25 cellular contexts compared by ENCODE assay signal in genomic region chr11:129804012-129804411, GRCh38. TPM values are rescaled to one million over a fixed set of nuclear protein-coding genes. Genes with fewer than 3 reads are reported as not detected.
DNase-seq lines count a peak whose midpoint lies in the region; ATAC-seq and TF ChIP-seq lines count a peak whose summit lies in the region.
"Had no signal": no experiment of that assay in that cellular context is flagged by ENCODE, and none has a peak within 500 bp of the region (broad histone marks: within the 10 kb centered on the region; RNA-seq: fewer than 3 reads in every experiment).

No MANE protein-coding gene starts in this region.

- H3K9me3 Mint-ChIP-seq in activated CD8-positive, alpha-beta T cell treated with anti-CD3 and anti-CD28 coated beads, Interleukin-2, amount 10 ng/mL, durations not matched to agents 7 days and 5 days (ENCODE audit: insufficient read depth) = peaks cover 22% of the 10 kb centered on the region
- H3K9me3 Mint-ChIP-seq in activated CD8-positive, alpha-beta T cell treated with anti-CD3 and anti-CD28 coated beads for 36 hours = peaks cover 7% of the 10 kb centered on the region
- H3K9me3 Mint-ChIP-seq in CD4-positive, CD25-positive, alpha-beta regulatory T cell = peaks cover 0 to 9% (median 4%) of the 10 kb centered on the region in 7 donors
- H3K9me3 Mint-ChIP-seq in activated T-helper 1 cell treated with anti-CD3 and anti-CD28 coated beads, Interleukin-12 subunit alpha, Interleukin-12 subunit beta, Interleukin-2, Interleukin-4 antibody, amounts not matched to agents 30 ng/mL and 10 ng/mL and 1 ng/mL, durations not matched to agents 14 hours and 24 hours and 36 hours = peaks cover 16% of the 10 kb centered on the region

- no peak for ATAC-seq in activated CD8-positive, alpha-beta T cell treated with anti-CD3 and anti-CD28 coated beads, Interleukin-2, amount 10 ng/mL, durations not matched to agents 7 days and 5 days
- no peak for ATAC-seq in activated CD8-positive, alpha-beta T cell treated with anti-CD3 and anti-CD28 coated beads for 36 hours
- peak; percentile 57 to 66 for ATAC-seq in CD4-positive, CD25-positive, alpha-beta regulatory T cell (ENCODE audit: low read depth in 2 of 2)
- ATAC-seq in foreskin keratinocyte (peak; percentile 11), HG02840 (IDR thresholded peaks at IDR 0.05; ENCODE audit: low FRiP score, unreplicated experiment) (no peak), HG02852 (IDR thresholded peaks at IDR 0.05; ENCODE audit: unreplicated experiment) (no peak)
- ATAC-seq: activated CD8-positive, alpha-beta memory T cell treated with anti-CD3 and anti-CD28 coated beads, Interleukin-2, amount 10 ng/mL, durations not matched to agents 7 days and 5 days; left lobe of liver had no signal

- no peak for TF ChIP-seq CTCF in activated CD8-positive, alpha-beta T cell treated with anti-CD3 and anti-CD28 coated beads for 36 hours (IDR thresholded peaks at IDR 0.05)
- TF ChIP-seq CTCF in foreskin keratinocyte (conservative IDR thresholded peaks at IDR 0.05) = no peak

- no peaks in the 10 kb centered on the region for H3K27me3 ChIP-seq in CD4-positive, CD25-positive, alpha-beta regulatory T cell (ENCODE audit: control insufficient read depth, insufficient read depth, low read length)
- no peaks in the 10 kb centered on the region for H3K27me3 ChIP-seq in foreskin keratinocyte
- H3K27me3 ChIP-seq: adrenal gland had no signal

- H3K4me1 ChIP-seq in CD4-positive, CD25-positive, alpha-beta regulatory T cell (ENCODE audit: control insufficient read depth, insufficient read depth, low read length, poor library complexity, severe bottlenecking) = no peaks in the 10 kb centered on the region
- peaks cover 5% of the 10 kb centered on the region for H3K4me1 ChIP-seq in foreskin keratinocyte
- H3K4me1 ChIP-seq: adrenal gland, esophagus muscularis mucosa, prostate gland had no signal

- H3K27ac Mint-ChIP-seq in activated CD8-positive, alpha-beta T cell treated with anti-CD3 and anti-CD28 coated beads, Interleukin-2, amount 10 ng/mL, durations not matched to agents 7 days and 5 days = peak overlapping the region; percentile 37
- H3K27ac Mint-ChIP-seq in activated CD8-positive, alpha-beta T cell treated with anti-CD3 and anti-CD28 coated beads for 36 hours = no peak overlapping the region
- peak overlapping the region; percentile 78 to 95 (median 94) for H3K27ac Mint-ChIP-seq in CD4-positive, CD25-positive, alpha-beta regulatory T cell
- no peak overlapping the region for H3K27ac Mint-ChIP-seq in activated T-helper 1 cell treated with anti-CD3 and anti-CD28 coated beads, Interleukin-12 subunit alpha, Interleukin-12 subunit beta, Interleukin-2, Interleukin-4 antibody, amounts not matched to agents 30 ng/mL and 10 ng/mL and 1 ng/mL, durations not matched to agents 14 hours and 24 hours and 36 hours
- H3K27ac Mint-ChIP-seq: activated CD8-positive, alpha-beta memory T cell treated with anti-CD3 and anti-CD28 coated beads, Interleukin-2, amount 10 ng/mL, durations not matched to agents 7 days and 5 days; CD14-positive monocyte had no signal

- H3K27me3 Mint-ChIP-seq in activated CD8-positive, alpha-beta T cell treated with anti-CD3 and anti-CD28 coated beads, Interleukin-2, amount 10 ng/mL, durations not matched to agents 7 days and 5 days (ENCODE audit: low read depth) = peaks cover 67% of the 10 kb centered on the region
- H3K27me3 Mint-ChIP-seq in activated CD8-positive, alpha-beta T cell treated with anti-CD3 and anti-CD28 coated beads for 36 hours = peaks cover 5% of the 10 kb centered on the region
- H3K27me3 Mint-ChIP-seq in CD4-positive, CD25-positive, alpha-beta regulatory T cell = peaks cover 13% of the 10 kb centered on the region
- H3K27me3 Mint-ChIP-seq in activated T-helper 1 cell treated with anti-CD3 and anti-CD28 coated beads, Interleukin-12 subunit alpha, Interleukin-12 subunit beta, Interleukin-2, Interleukin-4 antibody, amounts not matched to agents 30 ng/mL and 10 ng/mL and 1 ng/mL, durations not matched to agents 14 hours and 24 hours and 36 hours (ENCODE audit: insufficient read depth) = peaks cover 15% of the 10 kb centered on the region

- H3K9me3 ChIP-seq in CD4-positive, CD25-positive, alpha-beta regulatory T cell (ENCODE audit: control insufficient read depth in 2 of 2, low read length in 2 of 2) = peaks cover 0 to 3% of the 10 kb centered on the region in 2 experiments
- H3K9me3 ChIP-seq: adrenal gland, prostate gland had no signal

- DNase-seq in activated CD8-positive, alpha-beta T cell treated with anti-CD3 and anti-CD28 coated beads, Interleukin-2, amount 10 ng/mL, durations not matched to agents 7 days and 5 days = peak; percentile 23
- DNase-seq in activated CD8-positive, alpha-beta T cell treated with anti-CD3 and anti-CD28 coated beads for 36 hours = no peak
- peak in 2 of 3 donors; percentile 44 to 64 for DNase-seq in CD4-positive, CD25-positive, alpha-beta regulatory T cell
- no peak for DNase-seq in activated T-helper 1 cell treated with anti-CD3 and anti-CD28 coated beads, Interleukin-12 subunit alpha, Interleukin-12 subunit beta, Interleukin-2, Interleukin-4 antibody, amounts not matched to agents 30 ng/mL and 10 ng/mL and 1 ng/mL, durations not matched to agents 14 hours and 24 hours and 36 hours (ENCODE audit: low spot score)
- DNase-seq in foreskin keratinocyte (no peak), mesenteric fat pad (ENCODE audit: low spot score) (no peak)
- DNase-seq: activated CD8-positive, alpha-beta memory T cell treated with anti-CD3 and anti-CD28 coated beads, Interleukin-2, amount 10 ng/mL, durations not matched to agents 7 days and 5 days; adrenal gland; DMS79 treated with DMSO at 0.1 percent for 48 hours; dorsolateral prefrontal cortex; IMR-90; midbrain; NCI-H774; SHP77 treated with DMSO at 0.1 percent for 48 hours; stimulated activated CD4-positive, alpha-beta T cell treated with anti-CD3 and anti-CD28 coated beads, Interleukin-2, amount 100 ng/mL, for 24 hours had no signal

- CTCF ChIA-PET in activated CD8-positive, alpha-beta T cell treated with anti-CD3 and anti-CD28 coated beads, Interleukin-2, amount 10 ng/mL, durations not matched to agents 7 days and 5 days (lab: Charles Lee) = interaction anchor here (1.4 kb wide), 1 partner anchor 49 kb away, joined by 4 read pairs; no protein-coding TSS in a partner anchor
- CTCF ChIA-PET in activated CD8-positive, alpha-beta T cell treated with anti-CD3 and anti-CD28 coated beads for 36 hours (lab: Charles Lee) = interaction anchor here (1.5 kb wide), 1 partner anchor 77 kb away, joined by 4 read pairs; no protein-coding TSS in a partner anchor

- intact Hi-C loops in activated CD8-positive, alpha-beta T cell treated with anti-CD3 and anti-CD28 coated beads for 36 hours (cut with micrococcal nuclease) = no loop called here
- intact Hi-C loops in activated T-helper 1 cell treated with anti-CD3 and anti-CD28 coated beads, Interleukin-12 subunit alpha, Interleukin-12 subunit beta, Interleukin-2, Interleukin-4 antibody, amounts not matched to agents 30 ng/mL and 10 ng/mL and 1 ng/mL, durations not matched to agents 14 hours and 24 hours and 36 hours (cut with micrococcal nuclease) = no loop called here

- POLR2A ChIA-PET in activated CD8-positive, alpha-beta T cell treated with anti-CD3 and anti-CD28 coated beads, Interleukin-2, amount 10 ng/mL, durations not matched to agents 7 days and 5 days (lab: Charles Lee) = no interaction called here
- POLR2A ChIA-PET in activated CD8-positive, alpha-beta T cell treated with anti-CD3 and anti-CD28 coated beads for 36 hours (lab: Charles Lee) = no interaction called here

- no peak overlapping the region for H3K4me3 ChIP-seq in CD4-positive, CD25-positive, alpha-beta regulatory T cell (ENCODE audit: low read depth, low read length)
- H3K4me3 ChIP-seq: adrenal gland, dorsolateral prefrontal cortex, esophagus muscularis mucosa, prostate gland had no signal

- H3K36me3 Mint-ChIP-seq in activated CD8-positive, alpha-beta T cell treated with anti-CD3 and anti-CD28 coated beads, Interleukin-2, amount 10 ng/mL, durations not matched to agents 7 days and 5 days (ENCODE audit: low read depth) = peaks cover 10% of the 10 kb centered on the region
- no peaks in the 10 kb centered on the region for H3K36me3 Mint-ChIP-seq in activated CD8-positive, alpha-beta T cell treated with anti-CD3 and anti-CD28 coated beads for 36 hours (ENCODE audit: low read depth)
- H3K36me3 Mint-ChIP-seq in CD4-positive, CD25-positive, alpha-beta regulatory T cell = no peaks in the 10 kb centered on the region
- peaks cover 4% of the 10 kb centered on the region for H3K36me3 Mint-ChIP-seq in activated T-helper 1 cell treated with anti-CD3 and anti-CD28 coated beads, Interleukin-12 subunit alpha, Interleukin-12 subunit beta, Interleukin-2, Interleukin-4 antibody, amounts not matched to agents 30 ng/mL and 10 ng/mL and 1 ng/mL, durations not matched to agents 14 hours and 24 hours and 36 hours (ENCODE audit: low read depth)
- H3K36me3 Mint-ChIP-seq: activated CD8-positive, alpha-beta memory T cell treated with anti-CD3 and anti-CD28 coated beads, Interleukin-2, amount 10 ng/mL, durations not matched to agents 7 days and 5 days; CD14-positive monocyte had no signal

- H3K36me3 ChIP-seq in CD4-positive, CD25-positive, alpha-beta regulatory T cell (ENCODE audit: control insufficient read depth, insufficient read depth, low read length) = no peaks in the 10 kb centered on the region
- H3K36me3 ChIP-seq: adrenal gland, esophagus muscularis mucosa, prostate gland, WERI-Rb-1 had no signal

- H3K27ac ChIP-seq in CD4-positive, CD25-positive, alpha-beta regulatory T cell (ENCODE audit: insufficient read depth, low read length, poor library complexity, severe bottlenecking) = no peak overlapping the region
- H3K27ac ChIP-seq in foreskin keratinocyte = no peak overlapping the region
- H3K27ac ChIP-seq: adrenal gland, dorsolateral prefrontal cortex, esophagus muscularis mucosa, HL-60, prostate gland, WERI-Rb-1 had no signal

- peak overlapping the region; percentile 24 for H3K4me3 Mint-ChIP-seq in activated CD8-positive, alpha-beta T cell treated with anti-CD3 and anti-CD28 coated beads, Interleukin-2, amount 10 ng/mL, durations not matched to agents 7 days and 5 days
- no peak overlapping the region for H3K4me3 Mint-ChIP-seq in activated CD8-positive, alpha-beta T cell treated with anti-CD3 and anti-CD28 coated beads for 36 hours
- peak overlapping the region in 2 of 4 donors; percentile 49 to 65 for H3K4me3 Mint-ChIP-seq in CD4-positive, CD25-positive, alpha-beta regulatory T cell
- H3K4me3 Mint-ChIP-seq in activated T-helper 1 cell treated with anti-CD3 and anti-CD28 coated beads, Interleukin-12 subunit alpha, Interleukin-12 subunit beta, Interleukin-2, Interleukin-4 antibody, amounts not matched to agents 30 ng/mL and 10 ng/mL and 1 ng/mL, durations not matched to agents 14 hours and 24 hours and 36 hours = peak overlapping the region; percentile 4
- H3K4me3 Mint-ChIP-seq: activated CD8-positive, alpha-beta memory T cell treated with anti-CD3 and anti-CD28 coated beads, Interleukin-2, amount 10 ng/mL, durations not matched to agents 7 days and 5 days had no signal

- peaks cover 18% of the 10 kb centered on the region for H3K4me1 Mint-ChIP-seq in activated CD8-positive, alpha-beta T cell treated with anti-CD3 and anti-CD28 coated beads, Interleukin-2, amount 10 ng/mL, durations not matched to agents 7 days and 5 days (ENCODE audit: low read depth)
- peaks cover 18% of the 10 kb centered on the region for H3K4me1 Mint-ChIP-seq in activated CD8-positive, alpha-beta T cell treated with anti-CD3 and anti-CD28 coated beads for 36 hours (ENCODE audit: low read depth)
- peaks cover 9 to 32% (median 14%) of the 10 kb centered on the region in 4 donors for H3K4me1 Mint-ChIP-seq in CD4-positive, CD25-positive, alpha-beta regulatory T cell
- H3K4me1 Mint-ChIP-seq in activated T-helper 1 cell treated with anti-CD3 and anti-CD28 coated beads, Interleukin-12 subunit alpha, Interleukin-12 subunit beta, Interleukin-2, Interleukin-4 antibody, amounts not matched to agents 30 ng/mL and 10 ng/mL and 1 ng/mL, durations not matched to agents 14 hours and 24 hours and 36 hours (ENCODE audit: low read depth) = peaks cover 19% of the 10 kb centered on the region

RNA-seq across cellular contexts. Expression of gene TMEM45B, which starts 11.6 kb away (rescaled TPM):
- total RNA-seq in activated CD8-positive, alpha-beta T cell treated with anti-CD3 and anti-CD28 coated beads, Interleukin-2, amount 10 ng/mL, durations not matched to agents 7 days and 5 days = not detected
- under 1 TPM; 0.47 to 0.49 TPM for total RNA-seq in activated CD8-positive, alpha-beta T cell treated with anti-CD3 and anti-CD28 coated beads for 36 hours
- 1.1 TPM for total RNA-seq in CD4-positive, CD25-positive, alpha-beta regulatory T cell
- 1 to 10 TPM; 2.7 to 9.7 (median 3.7) TPM for polyA plus RNA-seq in CD4-positive, CD25-positive, alpha-beta regulatory T cell
- total RNA-seq in activated T-helper 1 cell treated with anti-CD3 and anti-CD28 coated beads, Interleukin-12 subunit alpha, Interleukin-12 subunit beta, Interleukin-2, Interleukin-4 antibody, amounts not matched to agents 30 ng/mL and 10 ng/mL and 1 ng/mL, durations not matched to agents 14 hours and 24 hours and 36 hours = 0.24 and 0.26 TPM in 2 replicates
- total RNA-seq in foreskin keratinocyte (0.28 and 0.44 TPM in 2 replicates), mesenteric fat pad (0.87 TPM)
- polyA plus RNA-seq in foreskin keratinocyte = 0.46 and 0.59 TPM in 2 replicates
- total RNA-seq: IMR-90, M059J, OCI-LY7 had no signal
- polyA plus RNA-seq: IMR-90 had no signal

Comparison
In these comparisons a context has a peak if more than half of its experiments do, and no peak if none do; other contexts are left out.
1. DNase-seq: peak in activated CD8-positive, alpha-beta T cell treated with anti-CD3 and anti-CD28 coated beads, Interleukin-2, amount 10 ng/mL, durations not matched to agents 7 days and 5 days (single experiment) and CD4-positive, CD25-positive, alpha-beta regulatory T cell (2 of 3); none in activated CD8-positive, alpha-beta T cell treated with anti-CD3 and anti-CD28 coated beads for 36 hours (single experiment), activated T-helper 1 cell treated with anti-CD3 and anti-CD28 coated beads, Interleukin-12 subunit alpha, Interleukin-12 subunit beta, Interleukin-2, Interleukin-4 antibody, amounts not matched to agents 30 ng/mL and 10 ng/mL and 1 ng/mL, durations not matched to agents 14 hours and 24 hours and 36 hours (single experiment), foreskin keratinocyte (0 of 2) and mesenteric fat pad (single experiment).
2. H3K27ac Mint-ChIP-seq: peak in activated CD8-positive, alpha-beta T cell treated with anti-CD3 and anti-CD28 coated beads, Interleukin-2, amount 10 ng/mL, durations not matched to agents 7 days and 5 days (single experiment) and CD4-positive, CD25-positive, alpha-beta regulatory T cell (3 of 3); none in activated CD8-positive, alpha-beta T cell treated with anti-CD3 and anti-CD28 coated beads for 36 hours (single experiment) and activated T-helper 1 cell treated with anti-CD3 and anti-CD28 coated beads, Interleukin-12 subunit alpha, Interleukin-12 subunit beta, Interleukin-2, Interleukin-4 antibody, amounts not matched to agents 30 ng/mL and 10 ng/mL and 1 ng/mL, durations not matched to agents 14 hours and 24 hours and 36 hours (single experiment).
3. ATAC-seq: peak in CD4-positive, CD25-positive, alpha-beta regulatory T cell (2 of 2) and foreskin keratinocyte (single experiment); none in activated CD8-positive, alpha-beta T cell treated with anti-CD3 and anti-CD28 coated beads, Interleukin-2, amount 10 ng/mL, durations not matched to agents 7 days and 5 days (single experiment), activated CD8-positive, alpha-beta T cell treated with anti-CD3 and anti-CD28 coated beads for 36 hours (single experiment), HG02840 (single experiment) and HG02852 (single experiment).